In genomic region chr17:36920032-36921000, GRCh38 we compare ENCODE assay signal across 13 cellular contexts. TPM values are rescaled to one million over a fixed set of nuclear protein-coding genes. Genes with fewer than 3 reads are reported as not detected.
A peak's percentile ranks its signal among the peaks of the same experiment; 100 is the strongest.
DNase-seq lines count a peak whose midpoint lies in the region; ATAC-seq, FAIRE-seq and TF ChIP-seq lines count a peak whose summit lies in the region.
"Had no signal": no experiment of that assay in that cellular context is flagged by ENCODE, and none has a peak within 500 bp of the region (broad histone marks: within the 10 kb centered on the region; RNA-seq: fewer than 3 reads in every experiment).

No MANE protein-coding gene starts in this region.

- peak overlapping the region; percentile 49; the same call in 1 of the 2 replicates for H3K14ac ChIP-seq in H9 (ENCODE audit: insufficient read depth, low read length)

- H3K9me3 ChIP-seq in H9 (ENCODE audit: control insufficient read depth, low read depth, low read length): no peaks in the 10 kb centered on the region
- H3K9me3 ChIP-seq: gastrocnemius medialis had no signal

- H3K27me3 ChIP-seq in H9 (ENCODE audit: insufficient read depth, low read length): no peaks in the 10 kb centered on the region
- no peaks in the 10 kb centered on the region for H3K27me3 ChIP-seq in bronchial epithelial cell (ENCODE audit: control insufficient read depth, insufficient read depth, low read length)

- H3K56ac ChIP-seq in H9 (ENCODE audit: insufficient read length, low read depth, low read length): no peak overlapping the region

- H3K4me1 Mint-ChIP-seq in H9 (peaks cover 47 to 67% of the 10 kb centered on the region in 2 experiments), nephron progenitor cell (peaks cover 86% of the 10 kb centered on the region), osteocyte (ENCODE audit: unreplicated experiment) (peaks cover 6% of the 10 kb centered on the region)
- H3K4me1 Mint-ChIP-seq in stimulated activated naive B cell treated with anti-CD40 and anti-IgM and Interleukin-4, amounts not matched to agents 10 μg/mL and 1 μg/mL and 100 μg/mL, for 72 hours: peaks cover 2 to 6% of the 10 kb centered on the region in 2 donors

- H3K36me3 ChIP-seq in bronchial epithelial cell (ENCODE audit: control insufficient read depth, insufficient read depth, low read length): no peaks in the 10 kb centered on the region
- H3K36me3 ChIP-seq: gastrocnemius medialis had no signal

- H3K4ac ChIP-seq in H9 (ENCODE audit: low read depth, low read length): no peak overlapping the region

- H3K27ac Mint-ChIP-seq in H9 (peak overlapping the region in 1 of 3 experiments; percentile 82; a peak in 2 of 7 replicates), nephron progenitor cell (peak overlapping the region; percentile 49), osteocyte (ENCODE audit: unreplicated experiment) (no peak overlapping the region)
- no peak overlapping the region for H3K27ac Mint-ChIP-seq in stimulated activated naive B cell treated with anti-CD40 and anti-IgM and Interleukin-4, amounts not matched to agents 10 μg/mL and 1 μg/mL and 100 μg/mL, for 72 hours

- H3K36me3 Mint-ChIP-seq in H9 (ENCODE audit: insufficient read depth in 1 of 3, low read depth in 3 of 3): no peaks in the 10 kb centered on the region
- no peaks in the 10 kb centered on the region for H3K36me3 Mint-ChIP-seq in nephron progenitor cell (ENCODE audit: low read depth)
- no peaks in the 10 kb centered on the region for H3K36me3 Mint-ChIP-seq in osteocyte (ENCODE audit: unreplicated experiment)
- H3K36me3 Mint-ChIP-seq in stimulated activated naive B cell treated with anti-CD40 and anti-IgM and Interleukin-4, amounts not matched to agents 10 μg/mL and 1 μg/mL and 100 μg/mL, for 72 hours: no peaks in the 10 kb centered on the region

- no peak overlapping the region for H3K9ac ChIP-seq in H9 (ENCODE audit: extremely low read depth, insufficient read length, low read length)

- no peak overlapping the region for H3K23ac ChIP-seq in H9 (ENCODE audit: insufficient read length, low read depth, low read length)

- no peak overlapping the region for H2AFZ ChIP-seq in H9 (ENCODE audit: low read length)

- peak; percentile 53 for DNase-seq in H9
- peak; percentile 88 for DNase-seq in NCI-H82 (lab: John Stamatoyannopoulos, UW)
- DNase-seq in bronchial epithelial cell (ENCODE audit: low read depth): peak; percentile 64
- no peak for DNase-seq in nephron progenitor cell
- no peak for DNase-seq in osteocyte (ENCODE audit: extremely low spot score, unreplicated experiment)
- DNase-seq in stimulated activated naive B cell treated with anti-CD40 and anti-IgM and Interleukin-4, amounts not matched to agents 10 μg/mL and 1 μg/mL and 100 μg/mL, for 72 hours: no peak
- DNase-seq: activated CD4-positive, alpha-beta T cell treated with anti-CD3 and anti-CD28 coated beads, Interleukin-2, amount 50 U/mL, for 1 hour; cerebellar nuclear complex; DMS79; gastrocnemius medialis; NCI-H1436 treated with DMSO at 0.1 percent for 48 hours had no signal

- no peak overlapping the region for H3K4me3 ChIP-seq in bronchial epithelial cell (ENCODE audit: low read depth, low read length)
- H3K4me3 ChIP-seq: gastrocnemius medialis had no signal

- peaks cover 34% of the 10 kb centered on the region for H3K27me3 Mint-ChIP-seq in H9 (ENCODE audit: low read depth)
- peaks cover 18% of the 10 kb centered on the region for H3K27me3 Mint-ChIP-seq in nephron progenitor cell (ENCODE audit: low read depth, poor library complexity)
- peaks cover 38% of the 10 kb centered on the region for H3K27me3 Mint-ChIP-seq in osteocyte (ENCODE audit: unreplicated experiment)
- H3K27me3 Mint-ChIP-seq in stimulated activated naive B cell treated with anti-CD40 and anti-IgM and Interleukin-4, amounts not matched to agents 10 μg/mL and 1 μg/mL and 100 μg/mL, for 72 hours: peaks cover 66 to 78% of the 10 kb centered on the region in 2 donors

- no peak overlapping the region for H2BK5ac ChIP-seq in H9 (ENCODE audit: insufficient read length, low read length)

- H2BK120ac ChIP-seq in H9 (ENCODE audit: low read depth, low read length, poor library complexity, severe bottlenecking): no peak overlapping the region

- H3T11ph ChIP-seq in H9 (ENCODE audit: low read length): no peak overlapping the region

- H2BK12ac ChIP-seq in H9 (ENCODE audit: insufficient read length, low read depth, low read length): no peak overlapping the region

- H3K79me2 ChIP-seq in H9 (ENCODE audit: insufficient read depth, low read length): no peaks in the 10 kb centered on the region

- H3K18ac ChIP-seq in H9 (ENCODE audit: insufficient read length, low read depth, low read length): peak overlapping the region; percentile 43

- ATAC-seq in HG03139 (IDR thresholded peaks at IDR 0.05; ENCODE audit: unreplicated experiment) (no peak), GM18868 (IDR thresholded peaks at IDR 0.05; ENCODE audit: unreplicated experiment) (no peak)
- ATAC-seq in stimulated activated naive B cell treated with anti-CD40 and anti-IgM and Interleukin-4, amounts not matched to agents 10 μg/mL and 1 μg/mL and 100 μg/mL, for 72 hours (replicated peaks): no peak
- ATAC-seq: gastrocnemius medialis had no signal

- H3K27ac ChIP-seq in H9 (ENCODE audit: insufficient read length, low read depth, low read length): no peak overlapping the region
- H3K27ac ChIP-seq: gastrocnemius medialis had no signal

- peaks cover 9% of the 10 kb centered on the region; the same call in 1 of the 2 replicates for H3K4me1 ChIP-seq in H9 (ENCODE audit: insufficient read depth, low read length)
- H3K4me1 ChIP-seq: gastrocnemius medialis had no signal

- no CpG with 5 or more reads among the region's 18 CpGs for WGBS in H9 (ENCODE audit: extremely low coverage, insufficient read length, low lambda C conversion rate)

- H2BK15ac ChIP-seq in H9 (ENCODE audit: low read depth, low read length): no peak overlapping the region

- H3K4me3 Mint-ChIP-seq in H9: peak overlapping the region in 1 of 2 experiments; percentile 53; a peak in 4 of 5 replicates
- H3K4me3 Mint-ChIP-seq in nephron progenitor cell: peak overlapping the region; percentile 56
- no peak overlapping the region for H3K4me3 Mint-ChIP-seq in osteocyte (ENCODE audit: unreplicated experiment)
- no peak overlapping the region for H3K4me3 Mint-ChIP-seq in stimulated activated naive B cell treated with anti-CD40 and anti-IgM and Interleukin-4, amounts not matched to agents 10 μg/mL and 1 μg/mL and 100 μg/mL, for 72 hours

- H4K20me1 ChIP-seq in H9 (ENCODE audit: control insufficient read depth, insufficient read depth, insufficient read length): no peaks in the 10 kb centered on the region

- H4K91ac ChIP-seq in H9 (ENCODE audit: insufficient read length, low read depth, low read length): no peak overlapping the region

- H2AK5ac ChIP-seq in H9 (ENCODE audit: insufficient read length, low read length): no peak overlapping the region

- no peak for FAIRE-seq in bronchial epithelial cell (lab: Jason Lieb, UNC)

- no peak overlapping the region for H4K5ac ChIP-seq in H9 (ENCODE audit: insufficient read length, low read depth, low read length)

- H3K23me2 ChIP-seq in H9 (ENCODE audit: insufficient read length, low read depth, low read length, poor library complexity, severe bottlenecking): no peaks in the 10 kb centered on the region

- H4K8ac ChIP-seq in H9 (replicated peaks; ENCODE audit: insufficient read length, low read depth, low read length): no peak overlapping the region

- H2BK20ac ChIP-seq in H9 (ENCODE audit: low read depth, low read length, poor library complexity, severe bottlenecking): no peak overlapping the region

- H3K9me3 Mint-ChIP-seq in H9: peaks cover 0 to 3% of the 10 kb centered on the region in 2 experiments; a peak in 2 of 5 replicates
- no peaks in the 10 kb centered on the region for H3K9me3 Mint-ChIP-seq in nephron progenitor cell
- no peaks in the 10 kb centered on the region for H3K9me3 Mint-ChIP-seq in osteocyte (ENCODE audit: unreplicated experiment)
- no peaks in the 10 kb centered on the region for H3K9me3 Mint-ChIP-seq in stimulated activated naive B cell treated with anti-CD40 and anti-IgM and Interleukin-4, amounts not matched to agents 10 μg/mL and 1 μg/mL and 100 μg/mL, for 72 hours

- peak overlapping the region; percentile 19 for H3K4me2 ChIP-seq in H9 (ENCODE audit: insufficient read depth, insufficient read length, low read length)

- H3K79me1 ChIP-seq in H9 (ENCODE audit: insufficient read depth, low read depth, low read length, poor library complexity, severe bottlenecking): no peaks in the 10 kb centered on the region

- no peak for TF ChIP-seq CTCF in H9 (conservative IDR thresholded peaks at IDR 0.05)
- TF ChIP-seq CTCF in bronchial epithelial cell (IDR thresholded peaks at IDR 0.05; ENCODE audit: insufficient read depth, low read length, severe bottlenecking): no peak
- TF ChIP-seq CTCF in nephron progenitor cell (IDR thresholded peaks at IDR 0.05): no peak
- no peak for TF ChIP-seq CTCF in osteocyte (IDR thresholded peaks at IDR 0.05)

RNA-seq across cellular contexts. Expression of gene LHX1, which starts 17.0 kb away (rescaled TPM):
- total RNA-seq in H9 (2021): 0.20 and 0.22 TPM in 2 replicates
- not detected in 2 replicates for total RNA-seq in bronchial epithelial cell
- total RNA-seq in osteocyte: not detected in 2 replicates
- total RNA-seq: gastrocnemius medialis had no signal

RNA-seq across cellular contexts. Expression of gene AATF, which starts 28.4 kb away (rescaled TPM):
- total RNA-seq in H9 (2021): 69.6 and 74.9 TPM in 2 replicates
- total RNA-seq in bronchial epithelial cell: 47.5 and 54.0 TPM in 2 replicates
- total RNA-seq in osteocyte: 39.6 and 42.8 TPM in 2 replicates

Comparison
In these comparisons a context has a peak if more than half of its experiments do, and no peak if none do; other contexts are left out.
1. DNase-seq: peak in H9 (single experiment), NCI-H82 (single experiment) and bronchial epithelial cell (single experiment); none in nephron progenitor cell (single experiment), osteocyte (single experiment) and stimulated activated naive B cell treated with anti-CD40 and anti-IgM and Interleukin-4, amounts not matched to agents 10 μg/mL and 1 μg/mL and 100 μg/mL, for 72 hours (single experiment).